Comparison of ENCODE assay signal across 11 cellular contexts in genomic region chr12:77769-78383, GRCh38. TPM values are rescaled to one million over a fixed set of nuclear protein-coding genes. Genes with fewer than 3 reads are reported as not detected.
DNase-seq lines count a peak whose midpoint lies in the region; ATAC-seq and TF ChIP-seq lines count a peak whose summit lies in the region.
"Not testable (repeated sequence)": the region's sequence is repeated elsewhere in the genome, so short reads cannot be mapped to it uniquely, and the experiment has no call there.
"Had no signal": no experiment of that assay in that cellular context is flagged by ENCODE, and none has a peak within 500 bp of the region (broad histone marks: within the 10 kb centered on the region; RNA-seq: fewer than 3 reads in every experiment).

No MANE protein-coding gene starts in this region.

- not testable (repeated sequence) for H3K36me3 ChIP-seq in MG63; mesenchymal stem cell (ENCODE audit: control insufficient read depth in 1 of 2, insufficient read depth in 2 of 2, low read depth in 1 of 2, low read length in 2 of 2); psoas muscle (ENCODE audit: insufficient read depth in 1 of 2, low read depth in 1 of 2); stomach

- H3K79me1 ChIP-seq in mesenchymal stem cell (replicated peaks; ENCODE audit: low read length, poor library complexity, severe bottlenecking): not testable (repeated sequence)

- intact Hi-C loops in right cardiac atrium (cut with DNase I); psoas muscle (cut with DNase I); stomach (cut with DNase I; ENCODE audit: low total_unique reads): not testable (repeated sequence)

- not testable (repeated sequence) for TF ChIP-seq POLR2A in stomach (IDR thresholded peaks at IDR 0.05)

- not testable (repeated sequence) for H3K27ac ChIP-seq in coronary artery; right cardiac atrium (ENCODE audit: low read length); mesenchymal stem cell (ENCODE audit: low read length, poor library complexity, severe bottlenecking); psoas muscle; stomach

- H3K4me2 ChIP-seq in mesenchymal stem cell (ENCODE audit: low read length, poor library complexity, severe bottlenecking): peak overlapping the region; percentile 65

- not testable (repeated sequence) for H3K4me3 ChIP-seq in MG63; mesenchymal stem cell (ENCODE audit: insufficient read depth in 1 of 2, low read depth in 1 of 2, low read length in 2 of 2)
- H3K4me3 ChIP-seq in coronary artery (peak overlapping the region; percentile 61), right cardiac atrium (ENCODE audit: low read length) (peak overlapping the region; percentile 26), psoas muscle (peak overlapping the region; percentile 22), stomach (peak overlapping the region; percentile 8 to 27 (median 24))

- not testable (repeated sequence) for TF ChIP-seq CTCF in coronary artery (IDR thresholded peaks at IDR 0.05); psoas muscle (IDR thresholded peaks at IDR 0.05); stomach (IDR thresholded peaks at IDR 0.05)

- WGBS in right cardiac atrium: 2% methylated on average over 78 of the region's 82 CpGs
- WGBS in mesenchymal stem cell: under 1% methylated on average over 24 of the region's 82 CpGs
- 2 to 4% (median 4%) methylated on average over 16 to 73 of the region's 82 CpGs for WGBS in psoas muscle, 3 donors
- 2 to 10% (median 3%) methylated on average over 19 to 73 of the region's 82 CpGs for WGBS in stomach, 5 donors

- TF ChIP-seq EP300 in stomach (IDR thresholded peaks at IDR 0.05): not testable (repeated sequence)

- not testable (repeated sequence) for H2AFZ ChIP-seq in mesenchymal stem cell (ENCODE audit: low read depth, low read length)

- not testable (repeated sequence) for H3K9ac ChIP-seq in mesenchymal stem cell (ENCODE audit: low read length)

- H3K9me3 ChIP-seq in MG63; right cardiac atrium (ENCODE audit: control insufficient read depth, low read length); mesenchymal stem cell (ENCODE audit: control insufficient read depth, low read length); psoas muscle; stomach: not testable (repeated sequence)

- H3K27me3 ChIP-seq in MG63: peaks cover 12% of the 10 kb centered on the region
- H3K27me3 ChIP-seq in right cardiac atrium (ENCODE audit: control insufficient read depth, insufficient read depth): not testable (repeated sequence)
- H3K27me3 ChIP-seq in mesenchymal stem cell (ENCODE audit: control insufficient read depth in 1 of 2, insufficient read depth in 1 of 2, low read length in 2 of 2): peaks cover 52 to 57% of the 10 kb centered on the region in 2 experiments
- H3K27me3 ChIP-seq in psoas muscle (ENCODE audit: insufficient read depth in 3 of 3, low read length in 2 of 3): peaks cover 0 to 41% (median 5%) of the 10 kb centered on the region in 3 donors
- H3K27me3 ChIP-seq in stomach: peaks cover 0 to 79% (median 49%) of the 10 kb centered on the region in 3 donors

- H2BK120ac ChIP-seq in mesenchymal stem cell (ENCODE audit: low read depth, low read length): not testable (repeated sequence)

- not testable (repeated sequence) for H4K91ac ChIP-seq in mesenchymal stem cell (ENCODE audit: low read length)

- DNase-seq in D341Med (ENCODE audit: low spot score) (peak; percentile 66), MG63 (peak; percentile 57), coronary artery (ENCODE audit: low spot score) (peak; percentile 21)
- peak; percentile 40 to 48 for DNase-seq in activated CD4-positive, alpha-beta T cell treated with anti-CD3 and anti-CD28 coated beads for 4 hours
- not testable (repeated sequence) for DNase-seq in right cardiac atrium, mesenchymal stem cell, psoas muscle, stomach

- not testable (repeated sequence) for H3K4ac ChIP-seq in mesenchymal stem cell (ENCODE audit: low read depth in 1 of 2, low read length in 2 of 2)

- H2AK5ac ChIP-seq in mesenchymal stem cell (ENCODE audit: low read length, severe bottlenecking): not testable (repeated sequence)

- H3K18ac ChIP-seq in mesenchymal stem cell (ENCODE audit: low read depth in 1 of 2, low read length in 2 of 2): not testable (repeated sequence)

- not testable (repeated sequence) for H4K8ac ChIP-seq in mesenchymal stem cell (ENCODE audit: low read length)

- H2BK15ac ChIP-seq in mesenchymal stem cell (ENCODE audit: low read depth, poor library complexity, severe bottlenecking): not testable (repeated sequence)

- ATAC-seq in right cardiac atrium (peak in 1 of 2 donors; percentile 8), psoas muscle (peak in 2 of 4 donors; percentile 24 to 43)

- H3K23ac ChIP-seq in mesenchymal stem cell (ENCODE audit: low read length in 2 of 2): not testable (repeated sequence)

- H3K4me1 ChIP-seq in right cardiac atrium (ENCODE audit: control insufficient read depth, insufficient read depth, low read length); mesenchymal stem cell (ENCODE audit: control insufficient read depth, insufficient read depth, low read depth, low read length); psoas muscle; stomach: not testable (repeated sequence)

- not testable (repeated sequence) for H2BK5ac ChIP-seq in mesenchymal stem cell (ENCODE audit: low read depth, low read length, poor library complexity, severe bottlenecking)

- H3K14ac ChIP-seq in mesenchymal stem cell (ENCODE audit: low read length in 2 of 2): not testable (repeated sequence)

- not testable (repeated sequence) for H2BK12ac ChIP-seq in mesenchymal stem cell (ENCODE audit: low read length in 2 of 2)

RNA-seq across cellular contexts. Expression of gene IQSEC3, which starts 11.3 kb away (rescaled TPM):
- not detected in 2 replicates for total RNA-seq in MG63 (2014; rRNA removed; shearing (Covaris generic); ENCODE audit: low replicate concordance)
- total RNA-seq in right cardiac atrium (1 to 10 TPM; 1.3 to 3.6 (median 1.6) TPM), psoas muscle (1 to 10 TPM in 1 of 4 donors, under 1 TPM in 3; 0.58 to 1.8 (median 0.83) TPM), stomach (1 to 10 TPM in 1 of 5 donors, under 1 TPM in 2, not detected in 2; 0.45 to 1.0 (median 0.73) TPM)
- polyA plus RNA-seq in right cardiac atrium (1.4 TPM), psoas muscle (under 1 TPM; 0.23 to 0.30 (median 0.29) TPM), stomach (1 to 10 TPM in 2 of 3 donors, under 1 TPM in 1; 0.08 to 1.7 (median 1.6) TPM)
- 0.39 TPM for polyA plus RNA-seq in mesenchymal stem cell (2013, experiment 1 of 2)
- 0.25 TPM for polyA plus RNA-seq in mesenchymal stem cell (2013, experiment 2 of 2)
- total RNA-seq: HepG2, myocyte, SK-MEL-5 had no signal
- polyA plus RNA-seq: HepG2 had no signal
